Comparison of ENCODE assay signal across 8 cellular contexts in genomic region chr16:68644715-68645493, GRCh38. TPM values are rescaled to one million over a fixed set of nuclear protein-coding genes. Genes with fewer than 3 reads are reported as not detected.
A peak's percentile ranks its signal among the peaks of the same experiment; 100 is the strongest.
DNase-seq lines count a peak whose midpoint lies in the region; ATAC-seq and TF ChIP-seq lines count a peak whose summit lies in the region.

TSS of gene CDH3 (plus strand) at chr16:68645310. CDS start at chr16:68645380, 70 bp downstream.

- H3K4me3 Mint-ChIP-seq in Calu3 (ENCODE audit: low read depth, unreplicated experiment), result peak within 1 kb of the TSS; percentile 82
- peak within 1 kb of the TSS; percentile 80 to 83 for H3K4me3 Mint-ChIP-seq in activated T-cell treated with anti-CD3 and anti-CD28 coated beads, Interleukin-2, amount 50 U/mL, for 72 hours

- H4K20me1 ChIP-seq in Karpas-422 (ENCODE audit: insufficient read depth, low read depth, low read length), result no peaks in the 10 kb centered on the region

- intact Hi-C loops in Calu3 (cut with micrococcal nuclease; ENCODE audit: unreplicated experiment) (no loop called here), spleen (cut with DNase I; ENCODE audit: low total_unique reads) (no loop called here)

- H3K27ac ChIP-seq in Karpas-422 (ENCODE audit: low read length) (no peak within 1 kb of the TSS), spleen (peak within 1 kb of the TSS; percentile 27 to 81 (median 74))

- H3K9me3 ChIP-seq in Karpas-422 (ENCODE audit: low read length) (no peaks in the 10 kb centered on the region), spleen (no peaks in the 10 kb centered on the region)

- peak within 1 kb of the TSS; percentile 47 for H3K27ac Mint-ChIP-seq in Calu3 (ENCODE audit: unreplicated experiment)
- no peak within 1 kb of the TSS for H3K27ac Mint-ChIP-seq in activated T-cell treated with anti-CD3 and anti-CD28 coated beads, Interleukin-2, amount 50 U/mL, for 72 hours

- whole genome bisulfite sequencing in spleen, 5 donors, result 1 to 3% (median 2%) methylated on average over 39 to 53 of the region's 53 CpGs

- no peak for TF ChIP-seq POLR2A in spleen (IDR thresholded peaks at IDR 0.05)

- no peaks in the 10 kb centered on the region for H3K9me2 ChIP-seq in Karpas-422 (replicated peaks; ENCODE audit: insufficient read depth, low read length)

- CTCF ChIA-PET in Calu3 (lab: Charles Lee), result interaction anchor here (0.6 to 1.4 kb wide), 3 partner anchors 13 to 54 kb away, joined by 3 to 5 read pairs (median 3); no protein-coding TSS in a partner anchor

- peaks cover 28% of the 10 kb centered on the region for H3K36me3 Mint-ChIP-seq in Calu3 (ENCODE audit: insufficient read depth, unreplicated experiment)
- H3K36me3 Mint-ChIP-seq in activated T-cell treated with anti-CD3 and anti-CD28 coated beads, Interleukin-2, amount 50 U/mL, for 72 hours (ENCODE audit: insufficient read depth in 2 of 2), result peaks cover 0 to 3% of the 10 kb centered on the region in 2 donors

- peaks cover 15% of the 10 kb centered on the region for H3K4me1 Mint-ChIP-seq in Calu3 (ENCODE audit: low read depth, unreplicated experiment)
- H3K4me1 Mint-ChIP-seq in activated T-cell treated with anti-CD3 and anti-CD28 coated beads, Interleukin-2, amount 50 U/mL, for 72 hours (ENCODE audit: low read depth), result peaks cover 31% of the 10 kb centered on the region

- H3K27me3 Mint-ChIP-seq in Calu3 (ENCODE audit: unreplicated experiment), result no peaks in the 10 kb centered on the region
- H3K27me3 Mint-ChIP-seq in activated T-cell treated with anti-CD3 and anti-CD28 coated beads, Interleukin-2, amount 50 U/mL, for 72 hours (ENCODE audit: low read depth), result peaks cover 62% of the 10 kb centered on the region

- H3K4me3 ChIP-seq in Karpas-422 (ENCODE audit: low read length), result no peak within 1 kb of the TSS
- peak within 1 kb of the TSS; percentile 86 for H3K4me3 ChIP-seq in iPS-11a (ENCODE audit: low read depth, low read length)
- peak within 1 kb of the TSS; percentile 4 to 68 (median 40) for H3K4me3 ChIP-seq in spleen

- no peaks in the 10 kb centered on the region for H3K79me2 ChIP-seq in Karpas-422 (ENCODE audit: low read length)

- BruUV-seq in Calu3 (replicated peaks; lab: Mats Ljungman, UMichigan), result TSS peak; percentile 59

- H3K9me3 Mint-ChIP-seq in Calu3 (ENCODE audit: low read depth, unreplicated experiment), result no peaks in the 10 kb centered on the region
- no peaks in the 10 kb centered on the region for H3K9me3 Mint-ChIP-seq in activated T-cell treated with anti-CD3 and anti-CD28 coated beads, Interleukin-2, amount 50 U/mL, for 72 hours

- TF ChIP-seq CTCF in Calu3 (IDR thresholded peaks at IDR 0.05; ENCODE audit: unreplicated experiment) (no peak), spleen (IDR thresholded peaks at IDR 0.05 in 8 of 11, conservative IDR thresholded peaks at IDR 0.05 in 3 of 11) (no peak), GM13977 (IDR thresholded peaks at IDR 0.05; ENCODE audit: extremely low read depth, insufficient read depth, missing control alignments) (no peak)

- no peak within 1 kb of the TSS for H3K4me2 ChIP-seq in Karpas-422 (ENCODE audit: low read depth, low read length, poor library complexity, severe bottlenecking)

- peak; percentile 42 to 48 for ATAC-seq in activated T-cell treated with anti-CD3 and anti-CD28 coated beads, Interleukin-2, amount 50 U/mL, for 72 hours (replicated peaks in 1 of 2)
- no peak for ATAC-seq in HG03439 (IDR thresholded peaks at IDR 0.05; ENCODE audit: unreplicated experiment)

- peak; percentile 92 for DNase-seq in Calu3
- peak; percentile 48 for DNase-seq in Karpas-422
- DNase-seq in activated T-cell treated with anti-CD3 and anti-CD28 coated beads, Interleukin-2, amount 50 U/mL, for 72 hours, result peak; percentile 26 to 41
- no peak for DNase-seq in spleen
- no peak for DNase-seq in cerebellar nuclear complex (lab: John Stamatoyannopoulos, UW)
- no peak for DNase-seq in GM13977 (ENCODE audit: low spot score)

- no peak within 1 kb of the TSS for H3K9ac ChIP-seq in Karpas-422 (ENCODE audit: low read length)

- no peak within 1 kb of the TSS for H2AFZ ChIP-seq in Karpas-422 (ENCODE audit: low read length)

- no peaks in the 10 kb centered on the region for H3K27me3 ChIP-seq in Karpas-422 (ENCODE audit: low read length)
- H3K27me3 ChIP-seq in spleen (replicated peaks in 1 of 7), result peaks cover 0 to 89% (median 63%) of the 10 kb centered on the region in 7 donors

- H3K4me1 ChIP-seq in Karpas-422 (ENCODE audit: low read length), result no peaks in the 10 kb centered on the region
- H3K4me1 ChIP-seq in spleen, result peaks cover 4 to 38% (median 28%) of the 10 kb centered on the region in 6 donors

- in situ Hi-C loops in GM13977 (cut with MboI; ENCODE audit: low pct_unique_long_range_greater_than_20kb, low sequenced_read_pairs, unreplicated experiment), result no loop called here

- no peaks in the 10 kb centered on the region for H3K36me3 ChIP-seq in Karpas-422 (ENCODE audit: insufficient read depth, low read length)
- H3K36me3 ChIP-seq in spleen, result no peaks in the 10 kb centered on the region

RNA-seq across cellular contexts. Expression of gene CDH3, which starts in this region (rescaled TPM):
- 31.4 and 41.7 TPM in 2 replicates for total RNA-seq in Calu3 (2022)
- 0.97 TPM in 1 of 2 replicates, not detected in the other for total RNA-seq in Karpas-422 (2014; rRNA removed; shearing (Covaris generic); ENCODE audit: low replicate concordance)
- 10 to 100 TPM; 15.2 to 24.3 TPM for total RNA-seq in activated T-cell treated with anti-CD3 and anti-CD28 coated beads, Interleukin-2, amount 50 U/mL, for 72 hours
- total RNA-seq in spleen, result 10 to 100 TPM; 13.1 to 47.6 (median 25.3) TPM
- 1 to 10 TPM; 1.5 to 5.9 (median 4.9) TPM for polyA plus RNA-seq in spleen

Comparison
In these comparisons a context has a peak if more than half of its experiments do, and no peak if none do; other contexts are left out.
1. Peak in DNase-seq in Karpas-422; RNA of the gene not detected or under 1 TPM.
2. DNase-seq: peak in Calu3 (single experiment) and activated T-cell treated with anti-CD3 and anti-CD28 coated beads, Interleukin-2, amount 50 U/mL, for 72 hours (2 of 2); none in spleen (single experiment), cerebellar nuclear complex (0 of 2) and GM13977 (single experiment).